In genomic region chr1:109620396-109620817, GRCh38 we compare ENCODE assay signal across 8 cellular contexts. TPM values are rescaled to one million over a fixed set of nuclear protein-coding genes. Genes with fewer than 3 reads are reported as not detected.
DNase-seq lines count a peak whose midpoint lies in the region; ATAC-seq and TF ChIP-seq lines count a peak whose summit lies in the region.

No MANE protein-coding gene starts in this region.

- H3F3A ChIP-seq in Loucy (ENCODE audit: low read depth), result no peaks in the 10 kb centered on the region

- H3K36me3 Mint-ChIP-seq in activated CD4-positive, alpha-beta T cell treated with anti-CD3 and anti-CD28 coated beads, Interleukin-2, amount 10 ng/mL, durations not matched to agents 7 days and 5 days (ENCODE audit: low read depth), result peaks cover 11% of the 10 kb centered on the region
- H3K36me3 Mint-ChIP-seq in stimulated activated memory B cell treated with anti-CD40 and anti-IgM and Interleukin-4, amounts not matched to agents 10 μg/mL and 1 μg/mL and 100 μg/mL, for 72 hours, result no peaks in the 10 kb centered on the region

- H3K27ac Mint-ChIP-seq in activated CD4-positive, alpha-beta T cell treated with anti-CD3 and anti-CD28 coated beads, Interleukin-2, amount 10 ng/mL, durations not matched to agents 7 days and 5 days, result peak overlapping the region; percentile 94
- H3K27ac Mint-ChIP-seq in stimulated activated memory B cell treated with anti-CD40 and anti-IgM and Interleukin-4, amounts not matched to agents 10 μg/mL and 1 μg/mL and 100 μg/mL, for 72 hours, result peak overlapping the region; percentile 89

- H3K27me3 Mint-ChIP-seq in activated CD4-positive, alpha-beta T cell treated with anti-CD3 and anti-CD28 coated beads, Interleukin-2, amount 10 ng/mL, durations not matched to agents 7 days and 5 days, result no peaks in the 10 kb centered on the region
- no peaks in the 10 kb centered on the region for H3K27me3 Mint-ChIP-seq in stimulated activated memory B cell treated with anti-CD40 and anti-IgM and Interleukin-4, amounts not matched to agents 10 μg/mL and 1 μg/mL and 100 μg/mL, for 72 hours

- H3K4me1 Mint-ChIP-seq in activated CD4-positive, alpha-beta T cell treated with anti-CD3 and anti-CD28 coated beads, Interleukin-2, amount 10 ng/mL, durations not matched to agents 7 days and 5 days, result peaks cover 70% of the 10 kb centered on the region
- H3K4me1 Mint-ChIP-seq in stimulated activated memory B cell treated with anti-CD40 and anti-IgM and Interleukin-4, amounts not matched to agents 10 μg/mL and 1 μg/mL and 100 μg/mL, for 72 hours, result peaks cover 92% of the 10 kb centered on the region

- CTCF ChIA-PET in activated CD4-positive, alpha-beta T cell treated with anti-CD3 and anti-CD28 coated beads, Interleukin-2, amount 10 ng/mL, durations not matched to agents 7 days and 5 days (lab: Charles Lee), result interaction anchor here (0.9 to 3.7 kb wide), 10 partner anchors 15 to 364 kb away, joined by 3 to 10 read pairs (median 6); partner anchors contain the start of gene AHCYL1

- H3K9me3 Mint-ChIP-seq in activated CD4-positive, alpha-beta T cell treated with anti-CD3 and anti-CD28 coated beads, Interleukin-2, amount 10 ng/mL, durations not matched to agents 7 days and 5 days, result no peaks in the 10 kb centered on the region
- no peaks in the 10 kb centered on the region for H3K9me3 Mint-ChIP-seq in stimulated activated memory B cell treated with anti-CD40 and anti-IgM and Interleukin-4, amounts not matched to agents 10 μg/mL and 1 μg/mL and 100 μg/mL, for 72 hours

- intact Hi-C loops in breast epithelium (cut with DNase I; ENCODE audit: low total_unique reads), result no loop called here

- H3K9ac ChIP-seq in Loucy (ENCODE audit: low read depth, low read length, poor library complexity, severe bottlenecking), result peak overlapping the region; percentile 80

- H3K9me2 ChIP-seq in Loucy (replicated peaks; ENCODE audit: low read depth, low read length), result no peaks in the 10 kb centered on the region

- no peaks in the 10 kb centered on the region for H3K27me3 ChIP-seq in Loucy (ENCODE audit: insufficient read depth, low read length, poor library complexity, severe bottlenecking)
- no peaks in the 10 kb centered on the region for H3K27me3 ChIP-seq in breast epithelium

- peaks cover 33% of the 10 kb centered on the region for H4K20me1 ChIP-seq in Loucy (ENCODE audit: insufficient read depth, low read length, poor library complexity, severe bottlenecking)

- H3K36me3 ChIP-seq in Loucy (ENCODE audit: insufficient read depth, low read length) (no peaks in the 10 kb centered on the region), breast epithelium (no peaks in the 10 kb centered on the region)

- H3K9me3 ChIP-seq in Loucy (ENCODE audit: insufficient read depth, low read depth, low read length) (no peaks in the 10 kb centered on the region), breast epithelium (no peaks in the 10 kb centered on the region)

- POLR2A ChIA-PET in activated CD4-positive, alpha-beta T cell treated with anti-CD3 and anti-CD28 coated beads, Interleukin-2, amount 10 ng/mL, durations not matched to agents 7 days and 5 days (lab: Charles Lee), result interaction anchor here (0.8 kb wide), 1 partner anchor 72 kb away, joined by 4 read pairs; the partner anchor contains the start of gene GNAI3

- H2AFZ ChIP-seq in Loucy (ENCODE audit: low read length), result peak overlapping the region; percentile 85

- peak overlapping the region; percentile 85 to 89 for H3K27ac ChIP-seq in breast epithelium

- TF ChIP-seq CTCF in Loucy (conservative IDR thresholded peaks at IDR 0.05; ENCODE audit: low read length) (no peak), breast epithelium (IDR thresholded peaks at IDR 0.05) (no peak)

- peaks cover 57% of the 10 kb centered on the region for H3K79me2 ChIP-seq in Loucy (ENCODE audit: insufficient read depth, low read length)

- no peak for DNase-seq in activated CD4-positive, alpha-beta T cell treated with anti-CD3 and anti-CD28 coated beads, Interleukin-2, amount 10 ng/mL, durations not matched to agents 7 days and 5 days
- DNase-seq in activated CD4-positive, alpha-beta T cell treated with anti-CD3 and anti-CD28 coated beads, Interleukin-2, amount 50 U/mL, for 48 hours, result no peak
- no peak for DNase-seq in breast epithelium (ENCODE audit: low spot score in 2 of 2)
- peak; percentile 71 for DNase-seq in islet precursor cell
- no peak for DNase-seq in activated CD4-positive, alpha-beta T cell treated with anti-CD3 and anti-CD28 coated beads for 1 hour

- no peak for ATAC-seq in stimulated activated memory B cell treated with anti-CD40 and anti-IgM and Interleukin-4, amounts not matched to agents 10 μg/mL and 1 μg/mL and 100 μg/mL, for 72 hours
- no peak for ATAC-seq in HG02759 (IDR thresholded peaks at IDR 0.05; ENCODE audit: unreplicated experiment)

- H3K4me1 ChIP-seq in Loucy (ENCODE audit: insufficient read depth, low read length, poor library complexity, severe bottlenecking), result peaks cover 67% of the 10 kb centered on the region
- peaks cover 0 to 15% of the 10 kb centered on the region in 2 donors for H3K4me1 ChIP-seq in breast epithelium

- no peak for TF ChIP-seq POLR2A in breast epithelium (IDR thresholded peaks at IDR 0.05)

- H3K4me3 ChIP-seq in Loucy (ENCODE audit: low read length, poor library complexity, severe bottlenecking) (peak overlapping the region; percentile 93), breast epithelium (peak overlapping the region; percentile 70 to 79 (median 76))

- peak overlapping the region; percentile 84 for H3K4me3 Mint-ChIP-seq in activated CD4-positive, alpha-beta T cell treated with anti-CD3 and anti-CD28 coated beads, Interleukin-2, amount 10 ng/mL, durations not matched to agents 7 days and 5 days
- H3K4me3 Mint-ChIP-seq in stimulated activated memory B cell treated with anti-CD40 and anti-IgM and Interleukin-4, amounts not matched to agents 10 μg/mL and 1 μg/mL and 100 μg/mL, for 72 hours, result peak overlapping the region; percentile 96

- H3K4me2 ChIP-seq in Loucy (ENCODE audit: low read depth, low read length, poor library complexity, severe bottlenecking), result peak overlapping the region; percentile 90

RNA-seq across cellular contexts. Expression of gene AMPD2, which starts 0.8 kb away (rescaled TPM):
- total RNA-seq in activated CD4-positive, alpha-beta T cell treated with anti-CD3 and anti-CD28 coated beads, Interleukin-2, amount 10 ng/mL, durations not matched to agents 7 days and 5 days, result 100 to 1,000 TPM; 116 to 120 TPM
- total RNA-seq in breast epithelium, result 10 to 100 TPM; 21.3 to 68.2 (median 47.4) TPM

RNA-seq across cellular contexts. Expression of gene GNAT2, which starts 1.0 kb away (rescaled TPM):
- not detected for total RNA-seq in activated CD4-positive, alpha-beta T cell treated with anti-CD3 and anti-CD28 coated beads, Interleukin-2, amount 10 ng/mL, durations not matched to agents 7 days and 5 days
- total RNA-seq in breast epithelium, result not detected

RNA-seq across cellular contexts. Expression of gene GSTM4, which starts 35.5 kb away (rescaled TPM):
- 10 to 100 TPM; 34.3 to 36.3 TPM for total RNA-seq in activated CD4-positive, alpha-beta T cell treated with anti-CD3 and anti-CD28 coated beads, Interleukin-2, amount 10 ng/mL, durations not matched to agents 7 days and 5 days
- total RNA-seq in breast epithelium, result 10 to 100 TPM; 21.9 to 31.5 (median 28.2) TPM

RNA-seq across cellular contexts. Expression of gene GSTM2, which starts 47.5 kb away (rescaled TPM):
- total RNA-seq in activated CD4-positive, alpha-beta T cell treated with anti-CD3 and anti-CD28 coated beads, Interleukin-2, amount 10 ng/mL, durations not matched to agents 7 days and 5 days, result 10 to 100 TPM; 33.4 to 33.5 TPM
- total RNA-seq in breast epithelium, result 10 to 100 TPM; 47.8 to 93.4 (median 66.5) TPM
